Comparison of ENCODE assay signal across 17 cellular contexts in the genomic region with DNA sequence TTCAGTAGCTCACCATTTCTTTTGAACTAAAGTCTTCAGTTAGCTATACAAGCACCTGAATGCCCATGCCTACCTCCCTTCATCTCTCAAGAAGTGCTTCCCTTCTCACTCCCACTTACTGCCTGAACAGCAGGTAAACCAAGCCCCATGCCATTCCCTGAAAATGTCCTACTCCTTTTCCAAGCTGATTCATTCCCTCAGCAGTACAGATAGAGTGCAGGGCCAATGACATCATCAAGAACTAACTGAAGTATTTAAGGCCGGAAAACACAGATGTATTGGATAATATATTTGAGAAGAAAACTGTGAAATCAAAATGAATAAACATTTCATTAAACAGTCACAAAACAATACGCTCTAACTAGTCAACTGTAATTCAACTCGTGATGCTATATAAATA.
DNase-seq lines count a peak whose midpoint lies in the region; ATAC-seq and TF ChIP-seq lines count a peak whose summit lies in the region.
"Had no signal": no experiment of that assay in that cellular context is flagged by ENCODE, and none has a peak within 500 bp of the region (broad histone marks: within the 10 kb centered on the region; RNA-seq: fewer than 3 reads in every experiment).

No MANE protein-coding gene starts in this region.

- TF ChIP-seq RAD21 in IMR-90 (IDR thresholded peaks at IDR 0.05; ENCODE audit: low read length) = no peak

- no peak overlapping the region for H2AK5ac ChIP-seq in IMR-90 (ENCODE audit: low read depth, low read length)

- peak; percentile 66 for ATAC-seq in IMR-90 (ENCODE audit: low read depth)
- ATAC-seq: GM23338 had no signal

- peak; percentile 7 for DNase-seq in AG08396 (ENCODE audit: low spot score)
- peak; percentile 29 for DNase-seq in IMR-90
- DNase-seq in dedifferentiated amniotic fluid mesenchymal stem cell (ENCODE audit: extremely low spot score) = peak; percentile 25
- peak; percentile 18 for DNase-seq in iris pigment epithelial cell (ENCODE audit: low read depth)
- no peak for DNase-seq in kidney glomerular epithelial cell (lab: John Stamatoyannopoulos, UW)
- DNase-seq in head of caudate nucleus = no peak
- no peak for DNase-seq in tibial nerve (ENCODE audit: low spot score in 2 of 2)
- DNase-seq in activated CD8-positive, alpha-beta memory T cell treated with anti-CD3 and anti-CD28 coated beads for 24 hours = no peak
- DNase-seq: AML-193; Calu3; CD4-positive, CD25-positive, alpha-beta regulatory T cell; MG63; NCI-H1105; NCI-H187 treated with DMSO at 0.1 percent for 48 hours; NCI-H510A treated with DMSO at 0.1 percent for 48 hours; SHP77 treated with DMSO at 0.1 percent for 48 hours had no signal

- no peak overlapping the region for H3K4me3 ChIP-seq in IMR-90 (ENCODE audit: insufficient read depth, low read depth, low read length)
- no peak overlapping the region for H3K4me3 ChIP-seq in tibial nerve
- H3K4me3 ChIP-seq: GM23338, MG63 had no signal

- H2BK20ac ChIP-seq in IMR-90 (ENCODE audit: low read depth, low read length) = no peak overlapping the region

- no peak overlapping the region for H3K23ac ChIP-seq in IMR-90 (ENCODE audit: low read depth, low read length)

- no peaks in the 10 kb centered on the region; the same call in 1 of the 2 replicates for H3K4me1 ChIP-seq in IMR-90 (ENCODE audit: control insufficient read depth, insufficient read depth, low read length)
- no peaks in the 10 kb centered on the region for H3K4me1 ChIP-seq in tibial nerve

- H2BK120ac ChIP-seq in IMR-90 (ENCODE audit: low read depth, low read length) = no peak overlapping the region

- H3K9me1 ChIP-seq in IMR-90 (ENCODE audit: insufficient read depth, low read length) = no peaks in the 10 kb centered on the region

- H2BK5ac ChIP-seq in IMR-90 (ENCODE audit: low read depth, low read length, poor library complexity, severe bottlenecking) = no peak overlapping the region

- H3K9ac ChIP-seq in IMR-90 (ENCODE audit: low read depth, low read length) = no peak overlapping the region

- no peak overlapping the region for H3K4ac ChIP-seq in IMR-90 (ENCODE audit: low read depth, low read length)

- no peak overlapping the region for H3K56ac ChIP-seq in IMR-90 (ENCODE audit: extremely low read depth, insufficient read depth, low read length)

- H3K27ac ChIP-seq in IMR-90 (ENCODE audit: insufficient read depth, low read length) = no peak overlapping the region
- no peak overlapping the region for H3K27ac ChIP-seq in tibial nerve

- in situ Hi-C loops in IMR-90 (cut with MboI; ENCODE audit: low sequenced_read_pairs) = no loop called here

- intact Hi-C loops in IMR-90 (cut with micrococcal nuclease) = no loop called here
- intact Hi-C loops in head of caudate nucleus (cut with DNase I) = no loop called here

- H4K20me1 ChIP-seq in IMR-90 (ENCODE audit: insufficient read depth, low read length) = no peaks in the 10 kb centered on the region

- no peaks in the 10 kb centered on the region for H3K9me3 ChIP-seq in IMR-90 (ENCODE audit: control insufficient read depth, insufficient read depth, low read length)
- H3K9me3 ChIP-seq in tibial nerve = no peaks in the 10 kb centered on the region
- H3K9me3 ChIP-seq: MG63 had no signal

- H2BK15ac ChIP-seq in IMR-90 (ENCODE audit: low read depth, low read length) = no peak overlapping the region

- no peak overlapping the region for H3K4me2 ChIP-seq in IMR-90 (ENCODE audit: low read depth, low read length)
- H3K4me2 ChIP-seq: GM23338 had no signal

- H4K91ac ChIP-seq in IMR-90 (ENCODE audit: insufficient read depth, low read depth, low read length) = no peak overlapping the region

- no peaks in the 10 kb centered on the region for H3K79me1 ChIP-seq in IMR-90 (ENCODE audit: low read depth in 1 of 2, low read length in 2 of 2)

- H4K5ac ChIP-seq in IMR-90 (ENCODE audit: low read depth, low read length) = no peak overlapping the region

- H3K27me3 ChIP-seq in IMR-90 (ENCODE audit: control insufficient read depth, insufficient read depth, low read length) (no peaks in the 10 kb centered on the region; the same call in none of the 2 replicates), tibial nerve (no peaks in the 10 kb centered on the region)
- H3K27me3 ChIP-seq: MG63 had no signal

- BruUV-seq in IMR-90 (replicated peaks; lab: Mats Ljungman, UMichigan) = no TSS peak

- CTCF ChIA-PET in IMR-90 (lab: Yijun Ruan, JAX) = no interaction called here

- H2AFZ ChIP-seq in IMR-90 (replicated peaks; ENCODE audit: low read length, poor library complexity) = no peak overlapping the region
- H2AFZ ChIP-seq: GM23338 had no signal

- H3K18ac ChIP-seq in IMR-90 (ENCODE audit: low read depth, low read length) = no peak overlapping the region

- H2AK9ac ChIP-seq in IMR-90 (replicated peaks; ENCODE audit: low read depth, low read length, poor library complexity) = no peak overlapping the region

- dilution Hi-C loops in IMR-90 (cut with HindIII; ENCODE audit: low sequenced_read_pairs, unreplicated experiment) = no loop called here

- POLR2A ChIA-PET in IMR-90 (lab: Charles Lee; ENCODE audit: unreplicated experiment) = no interaction called here

- TF ChIP-seq POLR2A in IMR-90 (IDR thresholded peaks at IDR 0.05; ENCODE audit: low read depth, low read length) (no peak), tibial nerve (IDR thresholded peaks at IDR 0.05) (no peak)

- H3K14ac ChIP-seq in IMR-90 (replicated peaks; ENCODE audit: low read depth, low read length) = no peak overlapping the region

- TF ChIP-seq CTCF in IMR-90 (conservative IDR thresholded peaks at IDR 0.05; ENCODE audit: low read depth, low read length) = no peak
- no peak for TF ChIP-seq CTCF in tibial nerve (IDR thresholded peaks at IDR 0.05)

- no peak overlapping the region for H4K8ac ChIP-seq in IMR-90 (ENCODE audit: low read depth in 2 of 2, low read length in 2 of 2)

- no CpG with 5 or more reads among the region's 3 CpGs for WGBS in IMR-90 (ENCODE audit: extremely low coverage in 2 of 2, insufficient read length in 1 of 2), 2 experiments
- WGBS in tibial nerve, 2 donors = 95% methylated on average over 3 of the region's 3 CpGs

- no peaks in the 10 kb centered on the region for H3K36me3 ChIP-seq in IMR-90 (ENCODE audit: control insufficient read depth, insufficient read depth, low read length)
- no peaks in the 10 kb centered on the region for H3K36me3 ChIP-seq in tibial nerve
- H3K36me3 ChIP-seq: MG63 had no signal

- TF ChIP-seq EP300 in tibial nerve (IDR thresholded peaks at IDR 0.05) = no peak

TF ChIP-seq in IMR-90, 13 proteins besides CTCF, POLR2A, EP300 and RAD21:
- TF ChIP-seq RCOR1 (IDR thresholded peaks at IDR 0.05; ENCODE audit: insufficient replicate concordance, low read length) (no peak), SMC3 (IDR thresholded peaks at IDR 0.05; ENCODE audit: low read depth, low read length) (no peak), BHLHE40 (IDR thresholded peaks at IDR 0.05; ENCODE audit: low read depth, low read length) (no peak), FOS (IDR thresholded peaks at IDR 0.05; ENCODE audit: low read depth, low read length) (no peak), NFE2L2 (IDR thresholded peaks at IDR 0.05; ENCODE audit: low read depth, low read length) (no peak), CHD1 (IDR thresholded peaks at IDR 0.05; ENCODE audit: low read depth, low read length) (no peak), MXI1 (IDR thresholded peaks at IDR 0.05; ENCODE audit: borderline replicate concordance, low read depth, low read length) (no peak), MAFK (IDR thresholded peaks at IDR 0.05; ENCODE audit: low read depth, low read length) (no peak), MAZ (IDR thresholded peaks at IDR 0.05; ENCODE audit: borderline replicate concordance, low read depth, low read length) (no peak), RFX5 (IDR thresholded peaks at IDR 0.05; ENCODE audit: low read depth, low read length) (no peak), CEBPB (IDR thresholded peaks at IDR 0.05; ENCODE audit: low read depth, low read length) (no peak)
- TF ChIP-seq, protein P1, sequence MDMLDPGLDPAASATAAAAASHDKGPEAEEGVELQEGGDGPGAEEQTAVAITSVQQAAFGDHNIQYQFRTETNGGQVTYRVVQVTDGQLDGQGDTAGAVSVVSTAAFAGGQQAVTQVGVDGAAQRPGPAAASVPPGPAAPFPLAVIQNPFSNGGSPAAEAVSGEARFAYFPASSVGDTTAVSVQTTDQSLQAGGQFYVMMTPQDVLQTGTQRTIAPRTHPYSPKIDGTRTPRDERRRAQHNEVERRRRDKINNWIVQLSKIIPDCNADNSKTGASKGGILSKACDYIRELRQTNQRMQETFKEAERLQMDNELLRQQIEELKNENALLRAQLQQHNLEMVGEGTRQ (IDR thresholded peaks at IDR 0.05; ENCODE audit: low read depth, low read length) = no peak
- TF ChIP-seq, protein P2, sequence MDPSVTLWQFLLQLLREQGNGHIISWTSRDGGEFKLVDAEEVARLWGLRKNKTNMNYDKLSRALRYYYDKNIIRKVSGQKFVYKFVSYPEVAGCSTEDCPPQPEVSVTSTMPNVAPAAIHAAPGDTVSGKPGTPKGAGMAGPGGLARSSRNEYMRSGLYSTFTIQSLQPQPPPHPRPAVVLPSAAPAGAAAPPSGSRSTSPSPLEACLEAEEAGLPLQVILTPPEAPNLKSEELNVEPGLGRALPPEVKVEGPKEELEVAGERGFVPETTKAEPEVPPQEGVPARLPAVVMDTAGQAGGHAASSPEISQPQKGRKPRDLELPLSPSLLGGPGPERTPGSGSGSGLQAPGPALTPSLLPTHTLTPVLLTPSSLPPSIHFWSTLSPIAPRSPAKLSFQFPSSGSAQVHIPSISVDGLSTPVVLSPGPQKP (IDR thresholded peaks at IDR 0.05; ENCODE audit: borderline replicate concordance, low read depth, low read length) = no peak
TF ChIP-seq in IMR-90: peak in this region for 0.

Comparison
In these comparisons a context has a peak if more than half of its experiments do, and no peak if none do; other contexts are left out.
1. DNase-seq: peak in AG08396 (single experiment), IMR-90 (single experiment), dedifferentiated amniotic fluid mesenchymal stem cell (single experiment) and iris pigment epithelial cell (single experiment); none in kidney glomerular epithelial cell (single experiment), head of caudate nucleus (0 of 42), tibial nerve (0 of 2) and activated CD8-positive, alpha-beta memory T cell treated with anti-CD3 and anti-CD28 coated beads for 24 hours (single experiment).